Comparison of ENCODE assay signal across 21 cellular contexts in genomic region chrX:112646651-112647050, GRCh38. TPM values are rescaled to one million over a fixed set of nuclear protein-coding genes. Genes with fewer than 3 reads are reported as not detected.
DNase-seq lines count a peak whose midpoint lies in the region; ATAC-seq, FAIRE-seq and TF ChIP-seq lines count a peak whose summit lies in the region.
"Had no signal": no experiment of that assay in that cellular context is flagged by ENCODE, and none has a peak within 500 bp of the region (broad histone marks: within the 10 kb centered on the region; RNA-seq: fewer than 3 reads in every experiment).

No MANE protein-coding gene starts in this region.

- H3K36me3 ChIP-seq in GM12878 (ENCODE audit: control insufficient read depth in 2 of 2, insufficient read depth in 2 of 2, low read length in 1 of 2), result no peaks in the 10 kb centered on the region; a peak in 1 of 4 replicates

- no peak overlapping the region for H3K4me3 Mint-ChIP-seq in activated CD4-positive, alpha-beta T cell treated with anti-CD3 and anti-CD28 coated beads for 36 hours
- no peak overlapping the region for H3K4me3 Mint-ChIP-seq in activated CD4-positive, alpha-beta T cell treated with anti-CD3 and anti-CD28 coated beads, Interleukin-2, amount 10 ng/mL, durations not matched to agents 7 days and 5 days
- no peak overlapping the region for H3K4me3 Mint-ChIP-seq in activated T-helper 17 cell treated with anti-CD3 and anti-CD28 coated beads, Interleukin-2, amount 50 U/mL, for 72 hours
- H3K4me3 Mint-ChIP-seq: CD4-positive, alpha-beta T cell; H9; IgD-negative memory B cell had no signal

- no peak for TF ChIP-seq EP300 in GM12878 (IDR thresholded peaks at IDR 0.05; ENCODE audit: borderline replicate concordance in 1 of 2, control insufficient read depth in 1 of 2, low read depth in 2 of 2, low read length in 2 of 2)

- H3K4me1 Mint-ChIP-seq in activated CD4-positive, alpha-beta T cell treated with anti-CD3 and anti-CD28 coated beads for 36 hours, result peaks cover 27% of the 10 kb centered on the region
- H3K4me1 Mint-ChIP-seq in activated CD4-positive, alpha-beta T cell treated with anti-CD3 and anti-CD28 coated beads, Interleukin-2, amount 10 ng/mL, durations not matched to agents 7 days and 5 days, result peaks cover 11% of the 10 kb centered on the region
- H3K4me1 Mint-ChIP-seq in activated T-helper 17 cell treated with anti-CD3 and anti-CD28 coated beads, Interleukin-2, amount 50 U/mL, for 72 hours, result peaks cover 3% of the 10 kb centered on the region

- peaks cover 4% of the 10 kb centered on the region for H3K36me3 Mint-ChIP-seq in activated CD4-positive, alpha-beta T cell treated with anti-CD3 and anti-CD28 coated beads for 36 hours (ENCODE audit: low read depth)
- no peaks in the 10 kb centered on the region for H3K36me3 Mint-ChIP-seq in activated CD4-positive, alpha-beta T cell treated with anti-CD3 and anti-CD28 coated beads, Interleukin-2, amount 10 ng/mL, durations not matched to agents 7 days and 5 days (ENCODE audit: low read depth)
- no peaks in the 10 kb centered on the region for H3K36me3 Mint-ChIP-seq in activated T-helper 17 cell treated with anti-CD3 and anti-CD28 coated beads, Interleukin-2, amount 50 U/mL, for 72 hours (ENCODE audit: low read depth)

- in situ Hi-C loops in GM12878 (cut with MboI), result loop anchor here (10.0 to 25.0 kb wide), 2 partner anchors 198 to 784 kb away; partner anchors contain the start of gene AMOT

- no peak overlapping the region for H3K9ac ChIP-seq in GM12878 (ENCODE audit: control insufficient read depth, insufficient read depth, low read length)

- H3K9me3 Mint-ChIP-seq in activated CD4-positive, alpha-beta T cell treated with anti-CD3 and anti-CD28 coated beads for 36 hours (ENCODE audit: low read depth), result peaks cover 8% of the 10 kb centered on the region
- H3K9me3 Mint-ChIP-seq in activated CD4-positive, alpha-beta T cell treated with anti-CD3 and anti-CD28 coated beads, Interleukin-2, amount 10 ng/mL, durations not matched to agents 7 days and 5 days, result peaks cover 8% of the 10 kb centered on the region
- H3K9me3 Mint-ChIP-seq in activated T-helper 17 cell treated with anti-CD3 and anti-CD28 coated beads, Interleukin-2, amount 50 U/mL, for 72 hours, result peaks cover 3% of the 10 kb centered on the region

- TF ChIP-seq CTCF in GM12878 (IDR thresholded peaks at IDR 0.05 in 2 of 3, conservative IDR thresholded peaks at IDR 0.05 in 1 of 3; ENCODE audit: control insufficient read depth in 2 of 3, extremely low read depth in 1 of 3, insufficient read depth in 1 of 3, low read depth in 3 of 3, low read length in 3 of 3) (no peak), GM10266 (IDR thresholded peaks at IDR 0.05; ENCODE audit: control insufficient read depth, insufficient read depth, low read depth, missing control alignments) (no peak)

- TF ChIP-seq POLR2A in GM12878 (IDR thresholded peaks at IDR 0.05; ENCODE audit: low read depth, low read length), result no peak

- no peaks in the 10 kb centered on the region for H3K27me3 ChIP-seq in GM12878 (replicated peaks in 1 of 2; ENCODE audit: control insufficient read depth in 2 of 2, insufficient read depth in 2 of 2, low read length in 1 of 2)

- H3K79me2 ChIP-seq in GM12878 (ENCODE audit: control insufficient read depth, insufficient read depth, low read length), result no peaks in the 10 kb centered on the region; the same call in 1 of the 2 replicates

- intact Hi-C loops in activated CD4-positive, alpha-beta T cell treated with anti-CD3 and anti-CD28 coated beads for 36 hours (cut with DNase I, micrococcal nuclease), result loop anchor here in 1 of 2 experiments (1.0 kb wide), 1 partner anchor 34 kb away; no protein-coding TSS in a partner anchor
- intact Hi-C loops in GM12878 (cut with micrococcal nuclease; ENCODE audit: unreplicated experiment), result loop anchor here (10.0 kb wide), 1 partner anchor 592 kb away; no protein-coding TSS in a partner anchor

- no peak for TF ChIP-seq RAD21 in GM12878 (IDR thresholded peaks at IDR 0.05; ENCODE audit: insufficient read depth, low read depth, low read length)

- RAD21 ChIA-PET in GM12878 (lab: Charles Lee; ENCODE audit: unreplicated experiment), result interaction anchor here (0.7 to 1.3 kb wide), 6 partner anchors 8 to 33 kb away, joined by 3 to 8 read pairs (median 4); partner anchors contain the start of gene LHFPL1

- ATAC-seq in activated CD4-positive, alpha-beta T cell treated with anti-CD3 and anti-CD28 coated beads for 36 hours, result peak; percentile 45
- ATAC-seq in GM18502 (IDR thresholded peaks at IDR 0.05; ENCODE audit: poor library complexity, unreplicated experiment) (peak; percentile 33), GM12878 (peak; percentile 28), GM19463 (IDR thresholded peaks at IDR 0.05; ENCODE audit: unreplicated experiment) (no peak)
- ATAC-seq in activated T-helper 17 cell treated with anti-CD3 and anti-CD28 coated beads, Interleukin-2, amount 50 U/mL, for 72 hours (replicated peaks), result peak; percentile 27
- ATAC-seq: A549, HepG2 had no signal

- H3K27me3 Mint-ChIP-seq in activated CD4-positive, alpha-beta T cell treated with anti-CD3 and anti-CD28 coated beads for 36 hours, result no peaks in the 10 kb centered on the region
- H3K27me3 Mint-ChIP-seq in activated CD4-positive, alpha-beta T cell treated with anti-CD3 and anti-CD28 coated beads, Interleukin-2, amount 10 ng/mL, durations not matched to agents 7 days and 5 days, result no peaks in the 10 kb centered on the region
- no peaks in the 10 kb centered on the region for H3K27me3 Mint-ChIP-seq in activated T-helper 17 cell treated with anti-CD3 and anti-CD28 coated beads, Interleukin-2, amount 50 U/mL, for 72 hours
- H3K27me3 Mint-ChIP-seq: CD4-positive, alpha-beta T cell; IgD-negative memory B cell had no signal

- POLR2A ChIA-PET in activated CD4-positive, alpha-beta T cell treated with anti-CD3 and anti-CD28 coated beads for 36 hours (lab: Charles Lee), result no interaction called here
- POLR2A ChIA-PET in activated CD4-positive, alpha-beta T cell treated with anti-CD3 and anti-CD28 coated beads, Interleukin-2, amount 10 ng/mL, durations not matched to agents 7 days and 5 days (lab: Charles Lee), result no interaction called here
- POLR2A ChIA-PET in GM12878 (lab: Charles Lee), result interaction anchor here (0.8 to 1.4 kb wide), 3 partner anchors 15 to 34 kb away, joined by 3 to 6 read pairs (median 3); no protein-coding TSS in a partner anchor

- CTCF ChIA-PET in activated CD4-positive, alpha-beta T cell treated with anti-CD3 and anti-CD28 coated beads for 36 hours (lab: Charles Lee), result no interaction called here
- CTCF ChIA-PET in activated CD4-positive, alpha-beta T cell treated with anti-CD3 and anti-CD28 coated beads, Interleukin-2, amount 10 ng/mL, durations not matched to agents 7 days and 5 days (lab: Charles Lee), result no interaction called here
- CTCF ChIA-PET in GM12878 (lab: Yijun Ruan, JAX), result interaction anchor here (1.1 kb wide), 1 partner anchor 22 kb away, joined by 3 read pairs; no protein-coding TSS in a partner anchor

- BruUV-seq in GM12878 (replicated peaks; lab: Mats Ljungman, UMichigan), result no TSS peak

- peaks cover 3% of the 10 kb centered on the region for H3K4me1 ChIP-seq in GM12878 (ENCODE audit: control insufficient read depth, insufficient read depth, low read length)
- H3K4me1 ChIP-seq: A549, Caco-2 had no signal

- H3K4me2 ChIP-seq in GM12878 (ENCODE audit: control insufficient read depth, insufficient read depth), result peak overlapping the region; percentile 8; the same call in 1 of the 2 replicates
- H3K4me2 ChIP-seq: A549 had no signal

- no peak overlapping the region for H3K27ac Mint-ChIP-seq in activated CD4-positive, alpha-beta T cell treated with anti-CD3 and anti-CD28 coated beads for 36 hours
- no peak overlapping the region for H3K27ac Mint-ChIP-seq in activated CD4-positive, alpha-beta T cell treated with anti-CD3 and anti-CD28 coated beads, Interleukin-2, amount 10 ng/mL, durations not matched to agents 7 days and 5 days
- H3K27ac Mint-ChIP-seq in activated T-helper 17 cell treated with anti-CD3 and anti-CD28 coated beads, Interleukin-2, amount 50 U/mL, for 72 hours, result no peak overlapping the region
- H3K27ac Mint-ChIP-seq: CD4-positive, alpha-beta T cell; IgD-negative memory B cell had no signal

- no peak for FAIRE-seq in GM12878 (lab: Jason Lieb, UNC)
- FAIRE-seq: A549, D721Med, G401.6, HepG2 had no signal

- H4K20me1 ChIP-seq in GM12878 (ENCODE audit: control insufficient read depth, insufficient read depth), result no peaks in the 10 kb centered on the region

- DNase-seq in activated CD4-positive, alpha-beta T cell treated with anti-CD3 and anti-CD28 coated beads for 36 hours, result no peak
- DNase-seq in activated CD4-positive, alpha-beta T cell treated with anti-CD3 and anti-CD28 coated beads, Interleukin-2, amount 10 ng/mL, durations not matched to agents 7 days and 5 days, result no peak
- DNase-seq in GM12878 (ENCODE audit: low read depth, low spot score) (no peak), GM10266 (ENCODE audit: extremely low spot score) (no peak), H4 (ENCODE audit: low spot score) (no peak)
- DNase-seq: AML-193; Caco-2; CD4-positive, alpha-beta T cell; GOT3; H9 had no signal

- peak overlapping the region; percentile 63 for H3K27ac ChIP-seq in GM12878 (ENCODE audit: control insufficient read depth, insufficient read depth)
- H3K27ac ChIP-seq: 22Rv1, A549, C4-2B had no signal

- SMC1A ChIA-PET in GM12878 (lab: Charles Lee; ENCODE audit: uncharacterized antibody, unreplicated experiment), result interaction anchor here (1.0 to 1.8 kb wide), 4 partner anchors 16 to 86 kb away, joined by 3 to 6 read pairs (median 6); partner anchors contain the start of gene LHFPL1

- no peak overlapping the region for H2AFZ ChIP-seq in GM12878 (ENCODE audit: control insufficient read depth, low read depth, low read length)

- H3K4me3 ChIP-seq in GM12878, result no peak overlapping the region
- H3K4me3 ChIP-seq: A549 had no signal

- H3K9me3 ChIP-seq in GM12878 (replicated peaks; ENCODE audit: control insufficient read depth, insufficient read depth, low read length), result peaks cover 2% of the 10 kb centered on the region; the same call in 1 of the 3 replicates
- H3K9me3 ChIP-seq: A549, Caco-2 had no signal

RNA-seq across cellular contexts. Expression of gene LHFPL1, which starts 33.1 kb away (rescaled TPM):
- total RNA-seq in activated CD4-positive, alpha-beta T cell treated with anti-CD3 and anti-CD28 coated beads for 36 hours, result under 1 TPM; 0.14 to 0.23 TPM
- under 1 TPM; 0.23 to 0.30 TPM for total RNA-seq in activated CD4-positive, alpha-beta T cell treated with anti-CD3 and anti-CD28 coated beads, Interleukin-2, amount 10 ng/mL, durations not matched to agents 7 days and 5 days
- under 1 TPM in 1 of 2 donors, not detected in 1; 0.45 TPM for total RNA-seq in activated T-helper 17 cell treated with anti-CD3 and anti-CD28 coated beads, Interleukin-2, amount 50 U/mL, for 72 hours
- total RNA-seq in GM12878 (2013; cell fraction: nucleolus; rRNA removed), result 11.0 and 13.1 TPM in 2 replicates
- 0.62 and 0.87 TPM in 2 replicates for total RNA-seq in GM12878 (2014; rRNA removed)
- total RNA-seq in GM12878 (2014; rRNA removed; fragmentation: Illumina TruSeq; extraction: Trizol), result 0.76 and 0.78 TPM in 2 replicates
- total RNA-seq in GM12878 (2021), result 0.38 and 0.43 TPM in 2 replicates
- not detected for polyA plus RNA-seq in GM12878 (2011; ENCODE audit: low read depth)
- polyA plus RNA-seq in GM12878 (2011; rRNA removed), result 3.9 and 4.0 TPM in 2 replicates
- polyA plus RNA-seq in GM12878 (2011; cell fraction: cytosol; rRNA removed), result 2.7 and 2.8 TPM in 2 replicates
- polyA plus RNA-seq in GM12878 (2011; cell fraction: nucleus; rRNA removed), result 2.4 and 2.5 TPM in 2 replicates
- 0.27 and 0.41 TPM in 2 replicates for polyA plus RNA-seq in GM12878 (2012)
- polyA plus RNA-seq in GM12878 (2014; fragmentation: Illumina TruSeq; extraction: Trizol), result 0.44 and 0.78 TPM in 2 replicates
- 1 to 10 TPM in 1 of 2 experiments, under 1 TPM in 1; 0.80 to 1.5 TPM for polyA plus RNA-seq in GM12878 (2014; fragmentation: Nextera tagmentation; extraction: Ambion mirVana)
- polyA plus RNA-seq in GM12878 (2014; rRNA removed), result 0.44 TPM in 2 replicates
- polyA plus RNA-seq in GM12878 (2016; fragmentation: Nextera tagmentation; extraction: Ambion mirVana), result 1 to 10 TPM in 1 of 2 experiments, under 1 TPM in 1; 0.82 to 1.0 TPM
- polyA minus RNA-seq in GM12878 (2011; rRNA and poly(A)+ RNA removed), result 5.3 and 8.6 TPM in 2 replicates
- polyA minus RNA-seq in GM12878 (2011; cell fraction: cytosol; rRNA and poly(A)+ RNA removed), result 0.80 and 1.5 TPM in 2 replicates
- 4.7 and 6.0 TPM in 2 replicates for polyA minus RNA-seq in GM12878 (2011; cell fraction: nucleus; rRNA and poly(A)+ RNA removed)
- 0.43 TPM in 1 of 2 replicates, not detected in the other for total RNA-seq in H4 (2014; rRNA removed; shearing (Covaris generic))
- total RNA-seq: Caco-2, HepG2 had no signal
- polyA plus RNA-seq: A549, BJ, HepG2 had no signal
